In the genomic region with DNA sequence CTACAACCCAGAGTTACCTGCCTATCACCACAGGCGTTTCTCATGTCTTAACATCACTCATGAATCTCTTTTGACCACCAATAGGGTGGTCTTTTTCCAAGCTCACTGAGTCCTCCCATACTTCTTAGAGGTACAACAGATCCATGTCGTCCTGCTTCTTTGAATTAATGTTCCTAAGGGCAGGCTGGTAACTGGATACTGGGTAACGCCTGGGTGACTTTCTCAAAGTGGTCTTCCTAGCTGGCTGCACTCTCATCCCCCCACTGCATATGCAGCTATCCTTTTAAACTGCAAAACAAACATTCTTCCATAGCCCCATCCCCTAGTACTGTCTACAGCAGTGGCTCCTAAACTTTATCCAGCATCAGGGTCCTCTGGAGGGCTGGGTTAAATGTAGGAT, we compare ENCODE assay signal across 27 cellular contexts.
"Had no signal": no experiment of that assay in that cellular context is flagged by ENCODE, and none has a peak within 500 bp of the region (broad histone marks: within the 10 kb centered on the region; RNA-seq: fewer than 3 reads in every experiment).

No MANE protein-coding gene starts in this region.

- H3K4me1 Mint-ChIP-seq: naive thymus-derived CD4-positive, alpha-beta T cell; natural killer cell; stimulated activated effector memory CD8-positive, alpha-beta T cell treated with anti-CD3 and anti-CD28 coated beads, Interleukin-12 subunit alpha, Interleukin-12 subunit beta, amount 100 ng/mL, for 72 hours had no signal

- H3K4me3 ChIP-seq: ovary, psoas muscle, right lobe of liver, sigmoid colon, stomach, thoracic aorta, thyroid gland, tibial nerve, upper lobe of left lung, vagina had no signal

- H3K36me3 Mint-ChIP-seq: natural killer cell; stimulated activated effector memory CD8-positive, alpha-beta T cell treated with anti-CD3 and anti-CD28 coated beads, Interleukin-12 subunit alpha, Interleukin-12 subunit beta, amount 100 ng/mL, for 72 hours had no signal

- H3K4me3 Mint-ChIP-seq: naive thymus-derived CD4-positive, alpha-beta T cell; natural killer cell; nephron; stimulated activated effector memory CD8-positive, alpha-beta T cell treated with anti-CD3 and anti-CD28 coated beads, Interleukin-12 subunit alpha, Interleukin-12 subunit beta, amount 100 ng/mL, for 72 hours; stimulated activated naive B cell treated with anti-CD40 and anti-IgM and Interleukin-4, amounts not matched to agents 10 μg/mL and 1 μg/mL and 100 μg/mL, for 72 hours; stimulated activated naive CD8-positive, alpha-beta T cell treated with anti-CD3 and anti-CD28 coated beads, Interleukin-15, Interleukin-2, amounts not matched to agents 100 ng/mL and 50 ng/mL, for 24 hours had no signal

- ATAC-seq: naive thymus-derived CD4-positive, alpha-beta T cell; natural killer cell; psoas muscle; right cardiac atrium; right lobe of liver; stimulated activated effector memory CD8-positive, alpha-beta T cell treated with anti-CD3 and anti-CD28 coated beads, Interleukin-12 subunit alpha, Interleukin-12 subunit beta, amount 100 ng/mL, for 72 hours; stimulated activated naive B cell treated with anti-CD40 and anti-IgM and Interleukin-4, amounts not matched to agents 10 μg/mL and 1 μg/mL and 100 μg/mL, for 72 hours had no signal

- H3K9me3 ChIP-seq: ovary, right lobe of liver, thyroid gland had no signal

- H2AFZ ChIP-seq: parathyroid adenoma had no signal

- H3K36me3 ChIP-seq: ovary, right lobe of liver, sigmoid colon, thoracic aorta, thyroid gland, upper lobe of left lung, vagina had no signal

- H3K9ac ChIP-seq: parathyroid adenoma had no signal

- DNase-seq: naive thymus-derived CD4-positive, alpha-beta T cell; natural killer cell; occipital lobe; ovary; psoas muscle; right cardiac atrium; right lobe of liver; sigmoid colon; small intestine; stimulated activated CD4-positive, alpha-beta T cell treated with anti-CD3 and anti-CD28 coated beads, Interleukin-15, amount 100 ng/mL, for 24 hours; stimulated activated CD4-positive, alpha-beta T cell treated with anti-CD3 and anti-CD28 coated beads, Interleukin-2, amount 100 ng/mL, for 24 hours; stimulated activated CD4-positive, alpha-beta T cell treated with anti-CD3 and anti-CD28 coated beads, Interleukin-2, amount 100 ng/mL, for 48 hours; stimulated activated CD4-positive, alpha-beta T cell treated with anti-CD3 and anti-CD28 coated beads, Interleukin-4, amount 100 ng/mL, for 24 hours; stimulated activated naive B cell treated with anti-CD40 and anti-IgM and Interleukin-4, amounts not matched to agents 10 μg/mL and 1 μg/mL and 100 μg/mL, for 72 hours; stimulated activated naive CD4-positive, alpha-beta T cell treated with Interleukin-2 at 50 U/mL for 16 hours; stomach; thyroid gland; trophoblast cell; upper lobe of left lung had no signal

- H3K27ac ChIP-seq: ovary, parathyroid adenoma, psoas muscle, right lobe of liver, sigmoid colon, stomach, thoracic aorta, thyroid gland, tibial nerve, upper lobe of left lung, vagina had no signal

- H3K4me1 ChIP-seq: parathyroid adenoma, thyroid gland, upper lobe of left lung, vagina had no signal

- H3K27me3 ChIP-seq: ovary, right lobe of liver, sigmoid colon, stomach, thyroid gland, tibial nerve, upper lobe of left lung, vagina had no signal

- H3K27ac Mint-ChIP-seq: naive thymus-derived CD4-positive, alpha-beta T cell; natural killer cell; nephron; progenitor cell of endocrine pancreas; stimulated activated effector memory CD8-positive, alpha-beta T cell treated with anti-CD3 and anti-CD28 coated beads, Interleukin-12 subunit alpha, Interleukin-12 subunit beta, amount 100 ng/mL, for 72 hours; stimulated activated naive B cell treated with anti-CD40 and anti-IgM and Interleukin-4, amounts not matched to agents 10 μg/mL and 1 μg/mL and 100 μg/mL, for 72 hours; stimulated activated naive CD8-positive, alpha-beta T cell treated with anti-CD3 and anti-CD28 coated beads, Interleukin-15, Interleukin-2, amounts not matched to agents 100 ng/mL and 50 ng/mL, for 24 hours had no signal

- H3K27me3 Mint-ChIP-seq: naive thymus-derived CD4-positive, alpha-beta T cell; progenitor cell of endocrine pancreas; stimulated activated naive B cell treated with anti-CD40 and anti-IgM and Interleukin-4, amounts not matched to agents 10 μg/mL and 1 μg/mL and 100 μg/mL, for 72 hours; stimulated activated naive CD8-positive, alpha-beta T cell treated with anti-CD3 and anti-CD28 coated beads, Interleukin-15, Interleukin-2, amounts not matched to agents 100 ng/mL and 50 ng/mL, for 24 hours had no signal
